Comparison of ENCODE assay signal across 27 cellular contexts in genomic region chr12:132784580-132784979, GRCh38. TPM values are rescaled to one million over a fixed set of nuclear protein-coding genes. Genes with fewer than 3 reads are reported as not detected.
DNase-seq lines count a peak whose midpoint lies in the region; ATAC-seq, FAIRE-seq and TF ChIP-seq lines count a peak whose summit lies in the region.
"Had no signal": no experiment of that assay in that cellular context is flagged by ENCODE, and none has a peak within 500 bp of the region (broad histone marks: within the 10 kb centered on the region; RNA-seq: fewer than 3 reads in every experiment).

No MANE protein-coding gene starts in this region.

- H2BK5ac ChIP-seq in mesenchymal stem cell (ENCODE audit: low read depth, low read length, poor library complexity, severe bottlenecking) = no peak overlapping the region

- H3K4me1 ChIP-seq in HepG2 (ENCODE audit: insufficient read depth, low read length) (no peaks in the 10 kb centered on the region), right lobe of liver (no peaks in the 10 kb centered on the region), K562 (replicated peaks in 1 of 2; ENCODE audit: control insufficient read depth in 2 of 2, insufficient read depth in 2 of 2, low read length in 2 of 2) (peaks cover 0 to 13% of the 10 kb centered on the region in 2 experiments; a peak in 1 of 5 replicates), mesenchymal stem cell (ENCODE audit: control insufficient read depth, insufficient read depth, low read depth, low read length) (no peaks in the 10 kb centered on the region)
- H3K4me1 ChIP-seq: body of pancreas, Peyer's patch, sigmoid colon, stomach had no signal

- DNase-seq in HepG2 (ENCODE audit: low spot score) (no peak), right lobe of liver (no peak), K562 (ENCODE audit: extremely low read depth in 1 of 4, low spot score in 3 of 4) (no peak), mesenchymal stem cell (no peak), NCI-H2227 treated with DMSO at 0.1 percent for 48 hours (lab: John Stamatoyannopoulos, UW) (no peak), NCI-H1048 (lab: John Stamatoyannopoulos, UW) (no peak)
- DNase-seq in activated T-helper 1 cell treated with anti-CD3 and anti-CD28 coated beads, Interleukin-12 subunit alpha, Interleukin-12 subunit beta, Interleukin-2, Interleukin-4 antibody, amounts not matched to agents 30 ng/mL and 10 ng/mL and 1 ng/mL, durations not matched to agents 14 hours and 24 hours and 36 hours (ENCODE audit: low spot score) = no peak
- DNase-seq: activated effector memory CD4-positive, alpha-beta T cell treated with anti-CD3 and anti-CD28 coated beads, Interleukin-2, amount 50 U/mL, for 16 hours; activated T-cell treated with anti-CD3 and anti-CD28 coated beads, Interleukin-2, amount 50 U/mL, for 1 hour; CD8-positive, alpha-beta memory T cell; HCEC 1CT; immature natural killer cell; mesendoderm; NCI-H1105; NCI-H187; NCI-H82; Peyer's patch; SHP77 treated with DMSO at 0.1 percent for 48 hours; sigmoid colon; stimulated activated CD4-positive, alpha-beta T cell treated with anti-CD3 and anti-CD28 coated beads, Interleukin-12 subunit alpha, Interleukin-12 subunit beta, amount 100 ng/mL, for 4 hours; stimulated activated CD4-positive, alpha-beta T cell treated with anti-CD3 and anti-CD28 coated beads, Interleukin-2, amount 100 ng/mL, for 48 hours; stomach had no signal

- CTCF ChIA-PET in HepG2 (lab: Yijun Ruan, JAX; ENCODE audit: low intra/inter-chr PET ratio, low total read pairs) = no interaction called here
- CTCF ChIA-PET in K562 (lab: Yijun Ruan, JAX; ENCODE audit: low intra/inter-chr PET ratio) = no interaction called here

- H2AFZ ChIP-seq in HepG2 (ENCODE audit: low read length) (no peak overlapping the region), K562 (ENCODE audit: low read depth, low read length) (no peak overlapping the region), mesenchymal stem cell (ENCODE audit: low read depth, low read length) (no peak overlapping the region)

- in situ Hi-C loops in HepG2 (cut with HindIII; ENCODE audit: extremely low pct_ligation_motif_present, low pct_unique_long_range_greater_than_20kb) = no loop called here
- in situ Hi-C loops in K562 (cut with MboI) = no loop called here

- no peak overlapping the region for H3K4ac ChIP-seq in mesenchymal stem cell (ENCODE audit: low read depth in 1 of 2, low read length in 2 of 2)

- H2BK120ac ChIP-seq in mesenchymal stem cell (ENCODE audit: low read depth, low read length) = no peak overlapping the region

- ATAC-seq in HepG2 (no peak), right lobe of liver (no peak), K562 (no peak), HG02852 (IDR thresholded peaks at IDR 0.05; ENCODE audit: unreplicated experiment) (no peak)
- ATAC-seq: body of pancreas had no signal

- no peak overlapping the region for H2AK5ac ChIP-seq in mesenchymal stem cell (ENCODE audit: low read length, severe bottlenecking)

- H3K9me3 ChIP-seq in HepG2 (ENCODE audit: low read length) (no peaks in the 10 kb centered on the region), right lobe of liver (no peaks in the 10 kb centered on the region), K562 (replicated peaks; ENCODE audit: control insufficient read depth, insufficient read depth, low read depth, low read length) (no peaks in the 10 kb centered on the region), mesenchymal stem cell (ENCODE audit: control insufficient read depth, low read length) (no peaks in the 10 kb centered on the region)
- H3K9me3 ChIP-seq: body of pancreas, Peyer's patch, sigmoid colon, stomach had no signal

- H3K36me3 Mint-ChIP-seq in activated T-helper 1 cell treated with anti-CD3 and anti-CD28 coated beads, Interleukin-12 subunit alpha, Interleukin-12 subunit beta, Interleukin-2, Interleukin-4 antibody, amounts not matched to agents 30 ng/mL and 10 ng/mL and 1 ng/mL, durations not matched to agents 14 hours and 24 hours and 36 hours (ENCODE audit: low read depth) = peaks cover 55% of the 10 kb centered on the region

- H2BK15ac ChIP-seq in mesenchymal stem cell (ENCODE audit: low read depth, poor library complexity, severe bottlenecking) = no peak overlapping the region

- no peaks in the 10 kb centered on the region for H3K4me1 Mint-ChIP-seq in activated T-helper 1 cell treated with anti-CD3 and anti-CD28 coated beads, Interleukin-12 subunit alpha, Interleukin-12 subunit beta, Interleukin-2, Interleukin-4 antibody, amounts not matched to agents 30 ng/mL and 10 ng/mL and 1 ng/mL, durations not matched to agents 14 hours and 24 hours and 36 hours (ENCODE audit: low read depth)
- H3K4me1 Mint-ChIP-seq: CD8-positive, alpha-beta memory T cell; immature natural killer cell had no signal

- H3K23ac ChIP-seq in mesenchymal stem cell (ENCODE audit: low read length in 2 of 2) = no peak overlapping the region

- H3K18ac ChIP-seq in mesenchymal stem cell (ENCODE audit: low read depth in 1 of 2, low read length in 2 of 2) = no peak overlapping the region

- no peak overlapping the region for H3K27ac Mint-ChIP-seq in activated T-helper 1 cell treated with anti-CD3 and anti-CD28 coated beads, Interleukin-12 subunit alpha, Interleukin-12 subunit beta, Interleukin-2, Interleukin-4 antibody, amounts not matched to agents 30 ng/mL and 10 ng/mL and 1 ng/mL, durations not matched to agents 14 hours and 24 hours and 36 hours
- H3K27ac Mint-ChIP-seq: progenitor cell of endocrine pancreas; T-helper 2 cell treated with Interferon-gamma antibody and Interleukin-4, amounts not matched to agents 5 μg/mL and 100 μg/mL, for 36 hours had no signal

- H3K4me2 ChIP-seq in HepG2 (ENCODE audit: low read depth, low read length) (no peak overlapping the region), K562 (ENCODE audit: insufficient read depth, low read length) (no peak overlapping the region), mesenchymal stem cell (ENCODE audit: low read length, poor library complexity, severe bottlenecking) (no peak overlapping the region)

- peak overlapping the region in 1 of 2 experiments; percentile 69 for H3K14ac ChIP-seq in mesenchymal stem cell (ENCODE audit: low read length in 2 of 2)

- H3K9me3 Mint-ChIP-seq in activated T-helper 1 cell treated with anti-CD3 and anti-CD28 coated beads, Interleukin-12 subunit alpha, Interleukin-12 subunit beta, Interleukin-2, Interleukin-4 antibody, amounts not matched to agents 30 ng/mL and 10 ng/mL and 1 ng/mL, durations not matched to agents 14 hours and 24 hours and 36 hours = no peaks in the 10 kb centered on the region
- H3K9me3 Mint-ChIP-seq: CD8-positive, alpha-beta memory T cell; immature natural killer cell; T-helper 2 cell treated with Interferon-gamma antibody and Interleukin-4, amounts not matched to agents 5 μg/mL and 100 μg/mL, for 36 hours had no signal

- H3K27me3 ChIP-seq in HepG2 (ENCODE audit: control insufficient read depth in 1 of 2, insufficient read depth in 2 of 2, low read length in 2 of 2) (no peaks in the 10 kb centered on the region; a peak in 1 of 5 replicates), right lobe of liver (no peaks in the 10 kb centered on the region), K562 (ENCODE audit: control insufficient read depth in 2 of 2, insufficient read depth in 2 of 2, low read length in 2 of 2) (no peaks in the 10 kb centered on the region), mesenchymal stem cell (ENCODE audit: control insufficient read depth in 1 of 2, insufficient read depth in 1 of 2, low read length in 2 of 2) (no peaks in the 10 kb centered on the region)
- H3K27me3 ChIP-seq: body of pancreas, Peyer's patch, sigmoid colon, stomach had no signal

- TF ChIP-seq CTCF in HepG2 (CRISPR knock-in tag; IDR thresholded peaks at IDR 0.05) (no peak), right lobe of liver (IDR thresholded peaks at IDR 0.05) (no peak), K562 (IDR thresholded peaks at IDR 0.05 in 2 of 3, conservative IDR thresholded peaks at IDR 0.05 in 1 of 3; ENCODE audit: insufficient read depth in 2 of 3, low read depth in 1 of 3, low read length in 3 of 3) (no peak)

- H4K20me1 ChIP-seq in HepG2 (ENCODE audit: insufficient read depth, low read length) = no peaks in the 10 kb centered on the region
- H4K20me1 ChIP-seq in K562 (replicated peaks; ENCODE audit: control insufficient read depth, insufficient read depth, low read length) = no peaks in the 10 kb centered on the region

- no peak overlapping the region for H2BK12ac ChIP-seq in mesenchymal stem cell (ENCODE audit: low read length in 2 of 2)

- H3K36me3 ChIP-seq in HepG2 (replicated peaks in 1 of 2; ENCODE audit: control insufficient read depth in 1 of 2, insufficient read depth in 2 of 2, low read length in 2 of 2) (peaks cover 44 to 79% of the 10 kb centered on the region in 2 experiments), right lobe of liver (peaks cover 0 to 70% (median 32%) of the 10 kb centered on the region in 4 donors), K562 (ENCODE audit: control insufficient read depth, insufficient read depth, low read length) (peaks cover 87% of the 10 kb centered on the region; the same call in 2 of the 3 replicates), mesenchymal stem cell (ENCODE audit: control insufficient read depth in 1 of 2, insufficient read depth in 2 of 2, low read depth in 1 of 2, low read length in 2 of 2) (peaks cover 79 to 90% of the 10 kb centered on the region in 2 experiments)

- TF ChIP-seq POLR2A in HepG2 (IDR thresholded peaks at IDR 0.05; ENCODE audit: insufficient read depth in 1 of 2, low read depth in 2 of 2, low read length in 2 of 2) = 0 out of 4 replicates have a peak, but pooled peaks of 1 of the 2 experiments have one; percentile 22
- TF ChIP-seq POLR2A in right lobe of liver (IDR thresholded peaks at IDR 0.05) = no peak
- TF ChIP-seq POLR2A in K562 (conservative IDR thresholded peaks at IDR 0.05) = peak; percentile 51; the same call in 1 of the 2 replicates

- TF ChIP-seq RAD21 in HepG2 (CRISPR knock-in tag; IDR thresholded peaks at IDR 0.05) (no peak), K562 (CRISPR knock-in tag; conservative IDR thresholded peaks at IDR 0.05 in 1 of 2, IDR thresholded peaks at IDR 0.05 in 1 of 2) (no peak)

- 91% methylated on average over 9 of the region's 9 CpGs for WGBS in HepG2 (ENCODE audit: low lambda C conversion rate)
- WGBS in right lobe of liver (ENCODE audit: insufficient coverage, low coverage, low lambda C conversion rate, missing lambda C conversion rate) = 82% methylated on average over 8 of the region's 9 CpGs
- 88% methylated on average over 8 of the region's 9 CpGs for WGBS in K562 (ENCODE audit: insufficient coverage, low coverage, missing lambda C conversion rate)
- WGBS in mesenchymal stem cell = 91% methylated on average over 9 of the region's 9 CpGs

- TF ChIP-seq EP300 in HepG2 (IDR thresholded peaks at IDR 0.05; ENCODE audit: low read depth in 2 of 2, low read length in 2 of 2) (no peak), HepG2 (CRISPR knock-in tag; IDR thresholded peaks at IDR 0.05; ENCODE audit: borderline replicate concordance) (no peak), K562 (IDR thresholded peaks at IDR 0.05; ENCODE audit: low read length) (no peak)

- POLR2A ChIA-PET in HepG2 (lab: Yijun Ruan, JAX) (no interaction called here), K562 (lab: Yijun Ruan, JAX) (no interaction called here)

- H3K4me3 ChIP-seq in HepG2 (replicated peaks in 1 of 3; ENCODE audit: insufficient read depth in 1 of 3, low read depth in 2 of 3, low read length in 3 of 3) (no peak overlapping the region), right lobe of liver (no peak overlapping the region), K562 (no peak overlapping the region), mesenchymal stem cell (ENCODE audit: insufficient read depth in 1 of 2, low read depth in 1 of 2, low read length in 2 of 2) (no peak overlapping the region)
- H3K4me3 ChIP-seq: body of pancreas, Peyer's patch, sigmoid colon, stomach had no signal

- H3K4me3 Mint-ChIP-seq in activated T-helper 1 cell treated with anti-CD3 and anti-CD28 coated beads, Interleukin-12 subunit alpha, Interleukin-12 subunit beta, Interleukin-2, Interleukin-4 antibody, amounts not matched to agents 30 ng/mL and 10 ng/mL and 1 ng/mL, durations not matched to agents 14 hours and 24 hours and 36 hours = no peak overlapping the region
- H3K4me3 Mint-ChIP-seq: CD8-positive, alpha-beta memory T cell; immature natural killer cell; T-helper 2 cell treated with Interferon-gamma antibody and Interleukin-4, amounts not matched to agents 5 μg/mL and 100 μg/mL, for 36 hours had no signal

- intact Hi-C loops in HepG2 (cut with micrococcal nuclease; ENCODE audit: unreplicated experiment) = no loop called here
- intact Hi-C loops in right lobe of liver (cut with DNase I) = no loop called here
- intact Hi-C loops in K562 (cut with micrococcal nuclease) = no loop called here
- intact Hi-C loops in activated T-helper 1 cell treated with anti-CD3 and anti-CD28 coated beads, Interleukin-12 subunit alpha, Interleukin-12 subunit beta, Interleukin-2, Interleukin-4 antibody, amounts not matched to agents 30 ng/mL and 10 ng/mL and 1 ng/mL, durations not matched to agents 14 hours and 24 hours and 36 hours (cut with micrococcal nuclease) = no loop called here

- peak overlapping the region; percentile 81 for H4K91ac ChIP-seq in mesenchymal stem cell (ENCODE audit: low read length)

- H3K9me1 ChIP-seq in K562 (ENCODE audit: control insufficient read depth, insufficient read depth, low read length) = no peaks in the 10 kb centered on the region

- FAIRE-seq in HepG2 (lab: Jason Lieb, UNC) (no peak), K562 (lab: Jason Lieb, UNC) (no peak)
- FAIRE-seq: GM12892 had no signal

- H3K79me2 ChIP-seq in HepG2 (ENCODE audit: insufficient read depth, low read length) (no peaks in the 10 kb centered on the region), K562 (ENCODE audit: control insufficient read depth, insufficient read depth, low read length) (no peaks in the 10 kb centered on the region; the same call in 2 of the 3 replicates)

- peak overlapping the region; percentile 27 for H4K8ac ChIP-seq in mesenchymal stem cell (ENCODE audit: low read length)

- no TSS peak for BruUV-seq in HepG2 (replicated peaks; lab: Mats Ljungman, UMichigan)
- BruUV-seq in K562 (replicated peaks; lab: Mats Ljungman, UMichigan) = no TSS peak

- H3K27ac ChIP-seq in HepG2 (ENCODE audit: extremely low read length, insufficient read depth, low read length) (no peak overlapping the region), right lobe of liver (no peak overlapping the region), K562 (ENCODE audit: extremely low read depth, low read depth, low read length) (no peak overlapping the region), mesenchymal stem cell (ENCODE audit: low read length, poor library complexity, severe bottlenecking) (no peak overlapping the region)
- H3K27ac ChIP-seq: body of pancreas, Peyer's patch, sigmoid colon, stomach had no signal

- no peaks in the 10 kb centered on the region for H3K27me3 Mint-ChIP-seq in activated T-helper 1 cell treated with anti-CD3 and anti-CD28 coated beads, Interleukin-12 subunit alpha, Interleukin-12 subunit beta, Interleukin-2, Interleukin-4 antibody, amounts not matched to agents 30 ng/mL and 10 ng/mL and 1 ng/mL, durations not matched to agents 14 hours and 24 hours and 36 hours (ENCODE audit: insufficient read depth)
- H3K27me3 Mint-ChIP-seq: progenitor cell of endocrine pancreas had no signal

- H3K79me1 ChIP-seq in mesenchymal stem cell (replicated peaks; ENCODE audit: low read length, poor library complexity, severe bottlenecking) = peaks cover 45% of the 10 kb centered on the region

- no peak overlapping the region for H3K9ac ChIP-seq in HepG2 (ENCODE audit: insufficient read depth, low read depth, low read length)
- no peak overlapping the region for H3K9ac ChIP-seq in K562 (ENCODE audit: insufficient read depth in 1 of 2, low read depth in 2 of 2, low read length in 2 of 2)
- H3K9ac ChIP-seq in mesenchymal stem cell (ENCODE audit: low read length) = no peak overlapping the region

RNA-seq across cellular contexts. Expression of gene ANKLE2, which starts 22.9 kb away (rescaled TPM):
- total RNA-seq in HepG2 (2016; rRNA removed; fragmentation: Illumina TruSeq; extraction: Trizol) (16.2 and 35.3 TPM in 2 replicates), right lobe of liver (10 to 100 TPM; 13.9 to 25.1 (median 15.7) TPM), K562 (2014; rRNA removed) (33.6 and 42.3 TPM in 2 replicates), K562 (2014; rRNA removed; fragmentation: Illumina TruSeq; extraction: Trizol) (44.0 and 45.6 TPM in 2 replicates), K562 (2015; rRNA removed; fragmentation: Illumina TruSeq; extraction: Trizol) (49.5 and 50.4 TPM in 2 replicates), K562 (2021) (54.3 and 56.9 TPM in 2 replicates)
- total RNA-seq in HepG2 (2016; cell fraction: cytosol; rRNA removed; fragmentation: Illumina TruSeq; extraction: Trizol; ENCODE audit: low read depth) = 20.1 and 20.5 TPM in 2 replicates
- total RNA-seq in HepG2 (2016; cell fraction: insoluble cytoplasmic fraction; rRNA removed; fragmentation: Illumina TruSeq; extraction: Trizol) = 14.0 and 36.7 TPM in 2 replicates
- 16.8 and 21.8 TPM in 2 replicates for total RNA-seq in HepG2 (2016; cell fraction: membrane; rRNA removed; fragmentation: Illumina TruSeq; extraction: Trizol)
- 62.3 and 64.4 TPM in 2 replicates for total RNA-seq in HepG2 (2016; cell fraction: nucleus; rRNA removed; fragmentation: Illumina TruSeq; extraction: Trizol)
- polyA plus RNA-seq in HepG2 (2011; rRNA removed) (37.1 and 51.2 TPM in 2 replicates), K562 (2011; rRNA removed) (57.7 and 69.0 TPM in 2 replicates), K562 (2014; fragmentation: Illumina TruSeq; extraction: Trizol) (43.6 and 46.3 TPM in 2 replicates), K562 (2014; fragmentation: Nextera tagmentation; extraction: Ambion mirVana) (1 to 10 TPM; 3.2 TPM), K562 (2014; rRNA removed) (49.7 and 51.6 TPM in 2 replicates)
- 23.3 and 24.4 TPM in 2 replicates for polyA plus RNA-seq in HepG2 (2011; cell fraction: cytosol; rRNA removed)
- 163 and 166 TPM in 2 replicates for polyA plus RNA-seq in HepG2 (2011; cell fraction: nucleus; rRNA removed)
- polyA plus RNA-seq in HepG2 (2012) = 30.1 and 31.6 TPM in 2 replicates
- 3.0 and 3.4 TPM in 2 replicates for polyA plus RNA-seq in HepG2 (2016; cell fraction: cytosol; fragmentation: Illumina TruSeq; extraction: Trizol; ENCODE audit: low read depth)
- 12.3 and 14.0 TPM in 2 replicates for polyA plus RNA-seq in HepG2 (2016; cell fraction: insoluble cytoplasmic fraction; fragmentation: Illumina TruSeq; extraction: Trizol; ENCODE audit: low read depth)
- polyA plus RNA-seq in HepG2 (2016; cell fraction: membrane; fragmentation: Illumina TruSeq; extraction: Trizol; ENCODE audit: low read depth) = 7.1 and 7.4 TPM in 2 replicates
- polyA plus RNA-seq in HepG2 (2016; cell fraction: nucleus; fragmentation: Illumina TruSeq; extraction: Trizol; ENCODE audit: insufficient read depth, low read depth) = 129 and 136 TPM in 2 replicates
- polyA minus RNA-seq in HepG2 (2011; rRNA and poly(A)+ RNA removed; ENCODE audit: low replicate concordance) = 183 and 431 TPM in 2 replicates
- 26.3 and 37.6 TPM in 2 replicates for polyA minus RNA-seq in HepG2 (2011; cell fraction: cytosol; rRNA and poly(A)+ RNA removed)
- 111 and 121 TPM in 2 replicates for polyA minus RNA-seq in HepG2 (2011; cell fraction: nucleus; rRNA and poly(A)+ RNA removed)
- total RNA-seq in K562 (2011; cell fraction: chromatin; rRNA removed; ENCODE audit: low replicate concordance) = 353 and 486 TPM in 2 replicates
- 225 and 254 TPM in 2 replicates for total RNA-seq in K562 (2011; cell fraction: nucleolus; rRNA removed)
- 264 and 271 TPM in 2 replicates for total RNA-seq in K562 (2011; cell fraction: nucleoplasm; rRNA removed)
- 41.4 and 48.0 TPM in 2 replicates for polyA plus RNA-seq in K562 (2011; cell fraction: cytosol; rRNA removed)
- 224 and 322 TPM in 2 replicates for polyA plus RNA-seq in K562 (2011; cell fraction: nucleus; rRNA removed)
- 39.1 and 44.5 TPM in 2 replicates for polyA plus RNA-seq in K562 (2012)
- 139 and 163 TPM in 2 replicates for polyA minus RNA-seq in K562 (2011; rRNA and poly(A)+ RNA removed)
- 46.5 and 72.4 TPM in 2 replicates for polyA minus RNA-seq in K562 (2011; cell fraction: cytosol; rRNA and poly(A)+ RNA removed)
- polyA minus RNA-seq in K562 (2011; cell fraction: nucleus; rRNA and poly(A)+ RNA removed) = 105 and 129 TPM in 2 replicates
- polyA plus RNA-seq in mesenchymal stem cell (2013, experiment 1 of 2) = 32.8 TPM
- 33.6 TPM for polyA plus RNA-seq in mesenchymal stem cell (2013, experiment 2 of 2)
- total RNA-seq in activated T-helper 1 cell treated with anti-CD3 and anti-CD28 coated beads, Interleukin-12 subunit alpha, Interleukin-12 subunit beta, Interleukin-2, Interleukin-4 antibody, amounts not matched to agents 30 ng/mL and 10 ng/mL and 1 ng/mL, durations not matched to agents 14 hours and 24 hours and 36 hours = 151 and 156 TPM in 2 replicates

RNA-seq across cellular contexts. Expression of gene GOLGA3, which starts 44.1 kb away (rescaled TPM):
- 36.0 and 43.0 TPM in 2 replicates for total RNA-seq in HepG2 (2016; rRNA removed; fragmentation: Illumina TruSeq; extraction: Trizol)
- total RNA-seq in HepG2 (2016; cell fraction: cytosol; rRNA removed; fragmentation: Illumina TruSeq; extraction: Trizol; ENCODE audit: low read depth) = 15.6 and 17.8 TPM in 2 replicates
- total RNA-seq in HepG2 (2016; cell fraction: insoluble cytoplasmic fraction; rRNA removed; fragmentation: Illumina TruSeq; extraction: Trizol) = 31.7 and 41.8 TPM in 2 replicates
- 26.6 and 27.1 TPM in 2 replicates for total RNA-seq in HepG2 (2016; cell fraction: membrane; rRNA removed; fragmentation: Illumina TruSeq; extraction: Trizol)
- total RNA-seq in HepG2 (2016; cell fraction: nucleus; rRNA removed; fragmentation: Illumina TruSeq; extraction: Trizol) = 40.4 and 48.3 TPM in 2 replicates
- polyA plus RNA-seq in HepG2 (2011; rRNA removed) = 22.0 and 22.7 TPM in 2 replicates
- polyA plus RNA-seq in HepG2 (2011; cell fraction: cytosol; rRNA removed) = 17.7 and 27.7 TPM in 2 replicates
- 63.9 and 77.3 TPM in 2 replicates for polyA plus RNA-seq in HepG2 (2011; cell fraction: nucleus; rRNA removed)
- polyA plus RNA-seq in HepG2 (2012) = 10.9 and 13.5 TPM in 2 replicates
- 9.3 and 9.4 TPM in 2 replicates for polyA plus RNA-seq in HepG2 (2016; cell fraction: cytosol; fragmentation: Illumina TruSeq; extraction: Trizol; ENCODE audit: low read depth)
- polyA plus RNA-seq in HepG2 (2016; cell fraction: insoluble cytoplasmic fraction; fragmentation: Illumina TruSeq; extraction: Trizol; ENCODE audit: low read depth) = 14.3 and 16.9 TPM in 2 replicates
- 9.7 and 12.3 TPM in 2 replicates for polyA plus RNA-seq in HepG2 (2016; cell fraction: membrane; fragmentation: Illumina TruSeq; extraction: Trizol; ENCODE audit: low read depth)
- polyA plus RNA-seq in HepG2 (2016; cell fraction: nucleus; fragmentation: Illumina TruSeq; extraction: Trizol; ENCODE audit: insufficient read depth, low read depth) = 48.3 and 55.7 TPM in 2 replicates
- polyA minus RNA-seq in HepG2 (2011; rRNA and poly(A)+ RNA removed; ENCODE audit: low replicate concordance) = 38.7 and 87.6 TPM in 2 replicates
- 27.6 and 33.4 TPM in 2 replicates for polyA minus RNA-seq in HepG2 (2011; cell fraction: cytosol; rRNA and poly(A)+ RNA removed)
- polyA minus RNA-seq in HepG2 (2011; cell fraction: nucleus; rRNA and poly(A)+ RNA removed) = 40.3 and 67.0 TPM in 2 replicates
- total RNA-seq in right lobe of liver = 10 to 100 TPM; 15.7 to 37.5 (median 22.8) TPM
- total RNA-seq in K562 (2011; cell fraction: chromatin; rRNA removed; ENCODE audit: low replicate concordance) = 144 and 257 TPM in 2 replicates
- total RNA-seq in K562 (2011; cell fraction: nucleolus; rRNA removed) = 92.6 and 108 TPM in 2 replicates
- total RNA-seq in K562 (2011; cell fraction: nucleoplasm; rRNA removed) = 87.7 and 106 TPM in 2 replicates
- total RNA-seq in K562 (2014; rRNA removed) = 36.1 and 38.7 TPM in 2 replicates
- 17.0 and 19.0 TPM in 2 replicates for total RNA-seq in K562 (2014; rRNA removed; fragmentation: Illumina TruSeq; extraction: Trizol)
- total RNA-seq in K562 (2015; rRNA removed; fragmentation: Illumina TruSeq; extraction: Trizol) = 21.2 and 22.8 TPM in 2 replicates
- 41.7 and 48.1 TPM in 2 replicates for total RNA-seq in K562 (2021)
- 15.0 and 20.2 TPM in 2 replicates for polyA plus RNA-seq in K562 (2011; rRNA removed)
- polyA plus RNA-seq in K562 (2011; cell fraction: cytosol; rRNA removed) = 21.4 and 25.3 TPM in 2 replicates
- polyA plus RNA-seq in K562 (2011; cell fraction: nucleus; rRNA removed) = 38.5 and 43.6 TPM in 2 replicates
- 12.5 and 13.1 TPM in 2 replicates for polyA plus RNA-seq in K562 (2012)
- polyA plus RNA-seq in K562 (2014; fragmentation: Illumina TruSeq; extraction: Trizol) = 9.0 and 11.8 TPM in 2 replicates
- polyA plus RNA-seq in K562 (2014; fragmentation: Nextera tagmentation; extraction: Ambion mirVana) = 1 to 10 TPM; 1.9 to 2.9 TPM
- 18.4 and 18.6 TPM in 2 replicates for polyA plus RNA-seq in K562 (2014; rRNA removed)
- 26.2 and 28.2 TPM in 2 replicates for polyA minus RNA-seq in K562 (2011; rRNA and poly(A)+ RNA removed)
- 43.5 and 57.6 TPM in 2 replicates for polyA minus RNA-seq in K562 (2011; cell fraction: cytosol; rRNA and poly(A)+ RNA removed)
- 18.7 and 48.9 TPM in 2 replicates for polyA minus RNA-seq in K562 (2011; cell fraction: nucleus; rRNA and poly(A)+ RNA removed)
- 23.3 TPM for polyA plus RNA-seq in mesenchymal stem cell (2013, experiment 1 of 2)
- 20.0 TPM for polyA plus RNA-seq in mesenchymal stem cell (2013, experiment 2 of 2)
- 78.7 and 86.9 TPM in 2 replicates for total RNA-seq in activated T-helper 1 cell treated with anti-CD3 and anti-CD28 coated beads, Interleukin-12 subunit alpha, Interleukin-12 subunit beta, Interleukin-2, Interleukin-4 antibody, amounts not matched to agents 30 ng/mL and 10 ng/mL and 1 ng/mL, durations not matched to agents 14 hours and 24 hours and 36 hours

Comparison
In these comparisons a context has a peak if more than half of its experiments do, and no peak if none do; other contexts are left out.
1. Of the 241 proteins assayed by ChIP-seq in both HepG2 and K562: peak only in HepG2: MNT; only in K562: none; in both: TARDBP; in neither: 238; mixed calls (peak in some experiments, not most) for 1.